10 cellular contexts compared by ENCODE assay signal in genomic region chr3:47019201-47019600, GRCh38. TPM values are rescaled to one million over a fixed set of nuclear protein-coding genes. Genes with fewer than 3 reads are reported as not detected.
DNase-seq lines count a peak whose midpoint lies in the region; ATAC-seq, FAIRE-seq and TF ChIP-seq lines count a peak whose summit lies in the region.
"Had no signal": no experiment of that assay in that cellular context is flagged by ENCODE, and none has a peak within 500 bp of the region (broad histone marks: within the 10 kb centered on the region; RNA-seq: fewer than 3 reads in every experiment).

No MANE protein-coding gene starts in this region.

- TF ChIP-seq CTCF in activated CD8-positive, alpha-beta T cell treated with anti-CD3 and anti-CD28 coated beads for 36 hours (IDR thresholded peaks at IDR 0.05) = no peak

- no peaks in the 10 kb centered on the region for H3K27me3 Mint-ChIP-seq in activated CD8-positive, alpha-beta T cell treated with anti-CD3 and anti-CD28 coated beads for 36 hours

- peak overlapping the region; percentile 22 for H3K4me3 Mint-ChIP-seq in activated CD8-positive, alpha-beta T cell treated with anti-CD3 and anti-CD28 coated beads for 36 hours

- no peak for DNase-seq in activated CD4-positive, CD25-positive, alpha-beta regulatory T cell (lab: John Stamatoyannopoulos, UW)
- DNase-seq in H54 (ENCODE audit: insufficient read length, low spot score) (peak; percentile 38), renal cortical epithelial cell (ENCODE audit: low read depth) (peak; percentile 84), NCI-H748 (lab: John Stamatoyannopoulos, UW; ENCODE audit: unreplicated experiment) (no peak), NCI-H187 (lab: John Stamatoyannopoulos, UW) (no peak), Ammon's horn (ENCODE audit: low spot score) (no peak)
- DNase-seq in activated CD8-positive, alpha-beta T cell treated with anti-CD3 and anti-CD28 coated beads for 36 hours = peak; percentile 74
- DNase-seq: anterior cingulate cortex, SW 1271 had no signal

- peaks cover 63% of the 10 kb centered on the region for H3K4me1 Mint-ChIP-seq in activated CD8-positive, alpha-beta T cell treated with anti-CD3 and anti-CD28 coated beads for 36 hours (ENCODE audit: low read depth)

- no peak for FAIRE-seq in H54 (lab: Jason Lieb, UNC)

- CTCF ChIA-PET in activated CD8-positive, alpha-beta T cell treated with anti-CD3 and anti-CD28 coated beads for 36 hours (lab: Charles Lee) = interaction anchor here (0.7 to 2.0 kb wide), 5 partner anchors 11 to 96 kb away, joined by 3 to 6 read pairs (median 3); no protein-coding TSS in a partner anchor

- TF ChIP-seq POLR2A in H54 (IDR thresholded peaks at IDR 0.05; ENCODE audit: low read depth, low read length) = no peak

- H3K9me3 Mint-ChIP-seq in activated CD8-positive, alpha-beta T cell treated with anti-CD3 and anti-CD28 coated beads for 36 hours = no peaks in the 10 kb centered on the region

- POLR2A ChIA-PET in activated CD8-positive, alpha-beta T cell treated with anti-CD3 and anti-CD28 coated beads for 36 hours (lab: Charles Lee) = interaction anchor here (1.0 to 6.1 kb wide), 7 partner anchors 9 to 174 kb away, joined by 3 to 25 read pairs (median 5); partner anchors contain the start of gene NBEAL2

- ATAC-seq in activated CD4-positive, CD25-positive, alpha-beta regulatory T cell treated with anti-CD3 and anti-CD28 coated beads, Interleukin-2, amount 50 U/mL, for 24 hours = peak; percentile 88 to 91
- ATAC-seq in activated CD8-positive, alpha-beta T cell treated with anti-CD3 and anti-CD28 coated beads for 36 hours = peak; percentile 74

- H3K27ac Mint-ChIP-seq in activated CD8-positive, alpha-beta T cell treated with anti-CD3 and anti-CD28 coated beads for 36 hours = peak overlapping the region; percentile 90

- intact Hi-C loops in activated CD8-positive, alpha-beta T cell treated with anti-CD3 and anti-CD28 coated beads for 36 hours (cut with micrococcal nuclease) = no loop called here

- peaks cover 35% of the 10 kb centered on the region for H3K36me3 Mint-ChIP-seq in activated CD8-positive, alpha-beta T cell treated with anti-CD3 and anti-CD28 coated beads for 36 hours (ENCODE audit: low read depth)

RNA-seq across cellular contexts. Expression of gene NBEAL2, which starts 39.7 kb away (rescaled TPM):
- 10 to 100 TPM; 58.9 to 63.7 TPM for total RNA-seq in activated CD8-positive, alpha-beta T cell treated with anti-CD3 and anti-CD28 coated beads for 36 hours
- total RNA-seq in renal cortical epithelial cell = 14.2 and 25.6 TPM in 2 replicates

RNA-seq across cellular contexts. Expression of gene CCDC12, which starts 42.7 kb away (rescaled TPM):
- total RNA-seq in activated CD8-positive, alpha-beta T cell treated with anti-CD3 and anti-CD28 coated beads for 36 hours = 10 to 100 TPM; 51.2 to 51.6 TPM
- total RNA-seq in renal cortical epithelial cell = 22.3 and 26.2 TPM in 2 replicates

Comparison
In these comparisons a context has a peak if more than half of its experiments do, and no peak if none do; other contexts are left out.
1. DNase-seq: peak in H54 (single experiment), activated CD8-positive, alpha-beta T cell treated with anti-CD3 and anti-CD28 coated beads for 36 hours (single experiment) and renal cortical epithelial cell (single experiment); none in activated CD4-positive, CD25-positive, alpha-beta regulatory T cell (0 of 4), NCI-H748 (single experiment), NCI-H187 (0 of 2) and Ammon's horn (single experiment).